Comparison of ENCODE assay signal across 13 cellular contexts in genomic region chr11:69943066-69943465, GRCh38.
DNase-seq lines count a peak whose midpoint lies in the region; ATAC-seq, FAIRE-seq and TF ChIP-seq lines count a peak whose summit lies in the region.
"Had no signal": no experiment of that assay in that cellular context is flagged by ENCODE, and none has a peak within 500 bp of the region (broad histone marks: within the 10 kb centered on the region; RNA-seq: fewer than 3 reads in every experiment).

No MANE protein-coding gene starts in this region.

- CTCF ChIA-PET in GM12878 (lab: Yijun Ruan, JAX), result interaction anchor here (1.0 kb wide), 1 partner anchor 28 kb away, joined by 3 read pairs; no protein-coding TSS in a partner anchor

- RAD21 ChIA-PET in GM12878 (lab: Charles Lee; ENCODE audit: unreplicated experiment), result no interaction called here

- H2BK12ac ChIP-seq in mesenchymal stem cell (ENCODE audit: low read length in 2 of 2), result peak overlapping the region; percentile 14 to 42

- no peak for TF ChIP-seq EP300 in GM12878 (IDR thresholded peaks at IDR 0.05; ENCODE audit: borderline replicate concordance in 1 of 2, control insufficient read depth in 1 of 2, low read depth in 2 of 2, low read length in 2 of 2)

- no peak for TF ChIP-seq RAD21 in GM12878 (IDR thresholded peaks at IDR 0.05; ENCODE audit: insufficient read depth, low read depth, low read length)

- no peaks in the 10 kb centered on the region for H3K36me3 ChIP-seq in BE2C
- H3K36me3 ChIP-seq in GM12878 (ENCODE audit: control insufficient read depth in 2 of 2, insufficient read depth in 2 of 2, low read length in 1 of 2), result no peaks in the 10 kb centered on the region
- no peaks in the 10 kb centered on the region for H3K36me3 ChIP-seq in mesenchymal stem cell (ENCODE audit: control insufficient read depth in 1 of 2, insufficient read depth in 2 of 2, low read depth in 1 of 2, low read length in 2 of 2)
- H3K36me3 ChIP-seq: prostate gland had no signal

- no peaks in the 10 kb centered on the region for H3K79me2 ChIP-seq in GM12878 (ENCODE audit: control insufficient read depth, insufficient read depth, low read length)

- POLR2A ChIA-PET in GM12878 (lab: Charles Lee), result no interaction called here

- H3K4me3 ChIP-seq in BE2C (ENCODE audit: low read depth, low read length), result no peak overlapping the region
- no peak overlapping the region for H3K4me3 ChIP-seq in GM12878
- H3K4me3 ChIP-seq in mesenchymal stem cell (ENCODE audit: insufficient read depth in 1 of 2, low read depth in 1 of 2, low read length in 2 of 2), result no peak overlapping the region
- H3K4me3 ChIP-seq: body of pancreas, prostate gland had no signal

- H3K9ac ChIP-seq in GM12878 (ENCODE audit: control insufficient read depth, insufficient read depth, low read length), result no peak overlapping the region
- no peak overlapping the region for H3K9ac ChIP-seq in mesenchymal stem cell (ENCODE audit: low read length)

- H4K91ac ChIP-seq in mesenchymal stem cell (ENCODE audit: low read length), result peak overlapping the region; percentile 34

- H3K23ac ChIP-seq in mesenchymal stem cell (ENCODE audit: low read length in 2 of 2), result no peak overlapping the region

- H2AFZ ChIP-seq in GM12878 (ENCODE audit: control insufficient read depth, low read depth, low read length), result no peak overlapping the region
- H2AFZ ChIP-seq in mesenchymal stem cell (ENCODE audit: low read depth, low read length), result no peak overlapping the region

- H3K27ac ChIP-seq in GM12878 (ENCODE audit: control insufficient read depth, insufficient read depth) (no peak overlapping the region), mesenchymal stem cell (ENCODE audit: low read length, poor library complexity, severe bottlenecking) (no peak overlapping the region)
- H3K27ac ChIP-seq: body of pancreas, prostate gland had no signal

- WGBS in GM12878 (ENCODE audit: insufficient coverage, insufficient replicate concordance, low lambda C conversion rate, missing lambda C conversion rate), result 15% methylated on average over 6 of the region's 6 CpGs
- 81% methylated on average over 6 of the region's 6 CpGs for WGBS in mesenchymal stem cell

- BruUV-seq in GM12878 (replicated peaks; lab: Mats Ljungman, UMichigan), result no TSS peak

- ATAC-seq in GM12878 (no peak), GM18502 (IDR thresholded peaks at IDR 0.05; ENCODE audit: poor library complexity, unreplicated experiment) (no peak), HG02885 (IDR thresholded peaks at IDR 0.05; ENCODE audit: poor library complexity, unreplicated experiment) (no peak)
- ATAC-seq: body of pancreas had no signal

- no peak overlapping the region for H2BK5ac ChIP-seq in mesenchymal stem cell (ENCODE audit: low read depth, low read length, poor library complexity, severe bottlenecking)

- TF ChIP-seq POLR2A in GM12878 (IDR thresholded peaks at IDR 0.05; ENCODE audit: low read depth, low read length), result no peak
- no peak for TF ChIP-seq POLR2A in H54 (IDR thresholded peaks at IDR 0.05; ENCODE audit: low read depth, low read length)

- no peak overlapping the region for H3K14ac ChIP-seq in mesenchymal stem cell (ENCODE audit: low read length in 2 of 2)

- no peaks in the 10 kb centered on the region for H4K20me1 ChIP-seq in GM12878 (ENCODE audit: control insufficient read depth, insufficient read depth)

- H3K4me2 ChIP-seq in GM12878 (ENCODE audit: control insufficient read depth, insufficient read depth) (no peak overlapping the region), mesenchymal stem cell (ENCODE audit: low read length, poor library complexity, severe bottlenecking) (no peak overlapping the region)

- H2AK5ac ChIP-seq in mesenchymal stem cell (ENCODE audit: low read length, severe bottlenecking), result no peak overlapping the region

- no peak overlapping the region for H2BK15ac ChIP-seq in mesenchymal stem cell (ENCODE audit: low read depth, poor library complexity, severe bottlenecking)

- H3K79me1 ChIP-seq in mesenchymal stem cell (replicated peaks; ENCODE audit: low read length, poor library complexity, severe bottlenecking), result no peaks in the 10 kb centered on the region

- in situ Hi-C loops in GM12878 (cut with MboI), result no loop called here

- no peak overlapping the region for H4K8ac ChIP-seq in mesenchymal stem cell (ENCODE audit: low read length)

- SMC1A ChIA-PET in GM12878 (lab: Charles Lee; ENCODE audit: uncharacterized antibody, unreplicated experiment), result no interaction called here

- no peak overlapping the region for H2BK120ac ChIP-seq in mesenchymal stem cell (ENCODE audit: low read depth, low read length)

- TF ChIP-seq CTCF in BE2C (IDR thresholded peaks at IDR 0.05; ENCODE audit: low read depth, low read length) (peak; percentile 30; the same call in 1 of the 2 replicates), GM12878 (IDR thresholded peaks at IDR 0.05 in 2 of 3, conservative IDR thresholded peaks at IDR 0.05 in 1 of 3; ENCODE audit: control insufficient read depth in 2 of 3, extremely low read depth in 1 of 3, insufficient read depth in 1 of 3, low read depth in 3 of 3, low read length in 3 of 3) (peak in 2 of 3 experiments; percentile 6; a peak in 1 of 6 replicates)

- peaks cover 13% of the 10 kb centered on the region for H3K4me1 ChIP-seq in BE2C
- H3K4me1 ChIP-seq in GM12878 (ENCODE audit: control insufficient read depth, insufficient read depth, low read length), result no peaks in the 10 kb centered on the region
- H3K4me1 ChIP-seq in mesenchymal stem cell (ENCODE audit: control insufficient read depth, insufficient read depth, low read depth, low read length), result peaks cover 1% of the 10 kb centered on the region
- H3K4me1 ChIP-seq: prostate gland had no signal

- H3K27me3 ChIP-seq in BE2C (no peaks in the 10 kb centered on the region), GM12878 (replicated peaks in 1 of 2; ENCODE audit: control insufficient read depth in 2 of 2, insufficient read depth in 2 of 2, low read length in 1 of 2) (no peaks in the 10 kb centered on the region; a peak in 2 of 4 replicates), mesenchymal stem cell (ENCODE audit: control insufficient read depth in 1 of 2, insufficient read depth in 1 of 2, low read length in 2 of 2) (peaks cover 36 to 44% of the 10 kb centered on the region in 2 experiments)
- H3K27me3 ChIP-seq: body of pancreas had no signal

- intact Hi-C loops in GM12878 (cut with micrococcal nuclease; ENCODE audit: unreplicated experiment), result no loop called here

- H3K9me3 ChIP-seq in BE2C (no peaks in the 10 kb centered on the region), GM12878 (replicated peaks; ENCODE audit: control insufficient read depth, insufficient read depth, low read length) (no peaks in the 10 kb centered on the region), mesenchymal stem cell (ENCODE audit: control insufficient read depth, low read length) (no peaks in the 10 kb centered on the region)
- H3K9me3 ChIP-seq: body of pancreas, prostate gland had no signal

- DNase-seq in BE2C (peak; percentile 12), HT1080 (ENCODE audit: low read depth) (peak; percentile 18), GM12878 (ENCODE audit: low read depth, low spot score) (no peak), mesenchymal stem cell (no peak), H54 (ENCODE audit: insufficient read length, low spot score) (no peak), D341Med (ENCODE audit: low spot score) (no peak)
- DNase-seq: COR-L47, KG1 had no signal

- FAIRE-seq in GM12878 (lab: Jason Lieb, UNC), result no peak
- FAIRE-seq in H54 (lab: Jason Lieb, UNC), result no peak
- FAIRE-seq: keratinocyte had no signal

- peak overlapping the region in 1 of 2 experiments; percentile 7 for H3K4ac ChIP-seq in mesenchymal stem cell (ENCODE audit: low read depth in 1 of 2, low read length in 2 of 2)

- H3K18ac ChIP-seq in mesenchymal stem cell (ENCODE audit: low read depth in 1 of 2, low read length in 2 of 2), result no peak overlapping the region

TF ChIP-seq in GM12878, 131 proteins besides CTCF, POLR2A, EP300 and RAD21:
- TF ChIP-seq BMI1 (IDR thresholded peaks at IDR 0.05; ENCODE audit: borderline replicate concordance) (no peak), CUX1 (IDR thresholded peaks at IDR 0.05; ENCODE audit: insufficient replicate concordance, low read depth, low read length) (no peak)

Comparison
In these comparisons a context has a peak if more than half of its experiments do, and no peak if none do; other contexts are left out.
1. DNase-seq: peak in BE2C (single experiment) and HT1080 (single experiment); none in GM12878 (single experiment), mesenchymal stem cell (single experiment), H54 (single experiment) and D341Med (single experiment).